27 cellular contexts compared by ENCODE assay signal in genomic region chr4:85368932-85369331, GRCh38.
DNase-seq lines count a peak whose midpoint lies in the region; ATAC-seq lines count a peak whose summit lies in the region.
"Had no signal": no experiment of that assay in that cellular context is flagged by ENCODE, and none has a peak within 500 bp of the region (broad histone marks: within the 10 kb centered on the region; RNA-seq: fewer than 3 reads in every experiment).

No MANE protein-coding gene starts in this region.

- no peaks in the 10 kb centered on the region for H3K27me3 Mint-ChIP-seq in stimulated activated memory B cell treated with anti-CD40 and anti-IgM and Interleukin-4, amounts not matched to agents 10 μg/mL and 1 μg/mL and 100 μg/mL, for 72 hours
- H3K27me3 Mint-ChIP-seq: activated CD8-positive, alpha-beta memory T cell treated with anti-CD3 and anti-CD28 coated beads, Interleukin-2, amount 10 ng/mL, durations not matched to agents 7 days and 5 days; activated naive CD8-positive, alpha-beta T cell treated with anti-CD3 and anti-CD28 coated beads, Interleukin-2, amount 50 U/mL, for 24 hours; natural killer cell treated with Interleukin-12 subunit alpha and Interleukin-12 subunit beta and Interleukin-15 and Interleukin-18, amount 100 ng/mL, for 72 hours had no signal

- peak; percentile 24 for DNase-seq in SKM-1 (lab: John Stamatoyannopoulos, UW; ENCODE audit: unreplicated experiment)
- no peak for DNase-seq in SKM-1 treated with dmso at 0.1 percent for 144 hours (lab: John Stamatoyannopoulos, UW; ENCODE audit: unreplicated experiment)
- peak; percentile 30 for DNase-seq in NAMALWA (ENCODE audit: low spot score)
- no peak for DNase-seq in DMS53 treated with DMSO at 0.1 percent for 48 hours (lab: John Stamatoyannopoulos, UW; ENCODE audit: unreplicated experiment)
- DNase-seq in nucleus accumbens (lab: John Stamatoyannopoulos, UW), result no peak
- DNase-seq in NCI-H69 (lab: John Stamatoyannopoulos, UW), result no peak
- DNase-seq: activated CD8-positive, alpha-beta memory T cell treated with anti-CD3 and anti-CD28 coated beads, Interleukin-2, amount 10 ng/mL, durations not matched to agents 7 days and 5 days; activated naive CD8-positive, alpha-beta T cell treated with anti-CD3 and anti-CD28 coated beads, Interleukin-2, amount 50 U/mL, for 24 hours; activated T-cell treated with anti-CD3 and anti-CD28 coated beads, Interleukin-2, amount 50 U/mL, for 48 hours; BE2C; cerebellar nuclear complex; DMS79 treated with DMSO at 0.1 percent for 48 hours; GF-D8; NCI-H1092 treated with DMSO at 0.1 percent for 48 hours; NCI-H187 treated with DMSO at 0.1 percent for 48 hours; NCI-H526 treated with DMSO at 0.1 percent for 48 hours; pancreas; stimulated activated CD4-positive, alpha-beta T cell treated with anti-CD3 and anti-CD28 coated beads, Interleukin-2, amount 100 ng/mL, for 24 hours; tibial artery had no signal

- H3K27ac Mint-ChIP-seq in stimulated activated memory B cell treated with anti-CD40 and anti-IgM and Interleukin-4, amounts not matched to agents 10 μg/mL and 1 μg/mL and 100 μg/mL, for 72 hours, result peak overlapping the region; percentile 64
- H3K27ac Mint-ChIP-seq: activated CD8-positive, alpha-beta memory T cell treated with anti-CD3 and anti-CD28 coated beads, Interleukin-2, amount 10 ng/mL, durations not matched to agents 7 days and 5 days; activated naive CD8-positive, alpha-beta T cell treated with anti-CD3 and anti-CD28 coated beads, Interleukin-2, amount 50 U/mL, for 24 hours; brain; natural killer cell treated with Interleukin-12 subunit alpha and Interleukin-12 subunit beta and Interleukin-15 and Interleukin-18, amount 100 ng/mL, for 72 hours; T-helper 2 cell treated with Interferon-gamma antibody and Interleukin-4, amounts not matched to agents 5 μg/mL and 100 μg/mL, for 36 hours had no signal

- H3K27ac ChIP-seq in cingulate gyrus (ENCODE audit: low read depth, low read length), result peak overlapping the region; percentile 41
- H3K27ac ChIP-seq: A549, RWPE1, tibial artery had no signal

- H3K4me3 Mint-ChIP-seq in stimulated activated memory B cell treated with anti-CD40 and anti-IgM and Interleukin-4, amounts not matched to agents 10 μg/mL and 1 μg/mL and 100 μg/mL, for 72 hours, result no peak overlapping the region
- H3K4me3 Mint-ChIP-seq: activated CD8-positive, alpha-beta memory T cell treated with anti-CD3 and anti-CD28 coated beads, Interleukin-2, amount 10 ng/mL, durations not matched to agents 7 days and 5 days; activated naive CD8-positive, alpha-beta T cell treated with anti-CD3 and anti-CD28 coated beads, Interleukin-2, amount 50 U/mL, for 24 hours; brain; natural killer cell treated with Interleukin-12 subunit alpha and Interleukin-12 subunit beta and Interleukin-15 and Interleukin-18, amount 100 ng/mL, for 72 hours; T-helper 2 cell treated with Interferon-gamma antibody and Interleukin-4, amounts not matched to agents 5 μg/mL and 100 μg/mL, for 36 hours; WTC11 had no signal

- no peaks in the 10 kb centered on the region for H3K36me3 Mint-ChIP-seq in stimulated activated memory B cell treated with anti-CD40 and anti-IgM and Interleukin-4, amounts not matched to agents 10 μg/mL and 1 μg/mL and 100 μg/mL, for 72 hours
- H3K36me3 Mint-ChIP-seq: activated CD8-positive, alpha-beta memory T cell treated with anti-CD3 and anti-CD28 coated beads, Interleukin-2, amount 10 ng/mL, durations not matched to agents 7 days and 5 days; brain; natural killer cell treated with Interleukin-12 subunit alpha and Interleukin-12 subunit beta and Interleukin-15 and Interleukin-18, amount 100 ng/mL, for 72 hours; WTC11 had no signal

- H3K4me1 Mint-ChIP-seq in stimulated activated memory B cell treated with anti-CD40 and anti-IgM and Interleukin-4, amounts not matched to agents 10 μg/mL and 1 μg/mL and 100 μg/mL, for 72 hours, result peaks cover 26% of the 10 kb centered on the region
- H3K4me1 Mint-ChIP-seq: activated CD8-positive, alpha-beta memory T cell treated with anti-CD3 and anti-CD28 coated beads, Interleukin-2, amount 10 ng/mL, durations not matched to agents 7 days and 5 days; activated naive CD8-positive, alpha-beta T cell treated with anti-CD3 and anti-CD28 coated beads, Interleukin-2, amount 50 U/mL, for 24 hours had no signal

- H3K9me3 Mint-ChIP-seq in stimulated activated memory B cell treated with anti-CD40 and anti-IgM and Interleukin-4, amounts not matched to agents 10 μg/mL and 1 μg/mL and 100 μg/mL, for 72 hours, result no peaks in the 10 kb centered on the region
- H3K9me3 Mint-ChIP-seq: activated naive CD8-positive, alpha-beta T cell treated with anti-CD3 and anti-CD28 coated beads, Interleukin-2, amount 50 U/mL, for 24 hours; brain; T-helper 2 cell treated with Interferon-gamma antibody and Interleukin-4, amounts not matched to agents 5 μg/mL and 100 μg/mL, for 36 hours; WTC11 had no signal

- ATAC-seq in stimulated activated memory B cell treated with anti-CD40 and anti-IgM and Interleukin-4, amounts not matched to agents 10 μg/mL and 1 μg/mL and 100 μg/mL, for 72 hours, result peak; percentile 66
- ATAC-seq: A549; activated CD8-positive, alpha-beta memory T cell treated with anti-CD3 and anti-CD28 coated beads, Interleukin-2, amount 10 ng/mL, durations not matched to agents 7 days and 5 days; activated naive CD8-positive, alpha-beta T cell treated with anti-CD3 and anti-CD28 coated beads, Interleukin-2, amount 50 U/mL, for 24 hours; natural killer cell treated with Interleukin-12 subunit alpha and Interleukin-12 subunit beta and Interleukin-15 and Interleukin-18, amount 100 ng/mL, for 72 hours had no signal

Comparison
In these comparisons a context has a peak if more than half of its experiments do, and no peak if none do; other contexts are left out.
1. DNase-seq: peak in SKM-1 (single experiment) and NAMALWA (single experiment); none in SKM-1 treated with dmso at 0.1 percent for 144 hours (single experiment), DMS53 treated with DMSO at 0.1 percent for 48 hours (single experiment), nucleus accumbens (0 of 56) and NCI-H69 (single experiment).